13 cellular contexts compared by ENCODE assay signal in the genomic region with DNA sequence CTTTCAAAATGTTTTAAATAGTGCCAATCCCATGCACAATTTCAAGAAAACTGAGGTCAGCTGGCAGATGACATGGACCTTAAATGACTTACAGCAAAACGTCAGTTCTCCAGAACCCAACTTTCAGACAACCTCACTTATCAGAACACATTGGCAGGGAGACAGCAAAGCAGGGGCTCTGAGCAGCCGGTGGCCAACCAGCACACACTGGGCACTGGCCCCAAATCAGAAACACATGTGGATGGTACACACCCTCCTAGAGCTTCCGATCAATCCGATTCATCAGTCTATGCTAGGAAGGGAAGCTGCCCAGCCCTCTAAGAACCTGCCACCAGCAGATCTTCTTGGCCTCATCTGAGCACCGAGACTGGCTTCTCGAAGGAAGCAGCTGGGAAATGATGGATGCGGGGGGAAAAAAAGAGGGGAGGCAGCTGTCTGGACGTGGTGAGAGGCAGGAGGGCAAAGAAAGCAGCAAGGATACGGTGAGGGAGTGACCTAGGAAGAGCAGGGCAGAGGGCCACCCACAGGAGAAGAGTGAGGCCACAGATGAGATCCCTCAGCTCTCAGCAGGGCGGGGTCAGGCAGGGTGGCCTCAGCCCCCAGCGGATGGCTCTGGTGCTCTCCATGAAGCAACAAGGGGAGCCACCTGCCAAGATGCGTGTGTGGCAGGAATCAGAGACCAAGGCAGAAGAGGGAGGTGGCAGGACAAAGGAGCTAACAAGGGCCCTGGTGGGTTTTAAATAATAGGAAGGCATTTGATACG. TPM values are rescaled to one million over a fixed set of nuclear protein-coding genes. Genes with fewer than 3 reads are reported as not detected.
DNase-seq lines count a peak whose midpoint lies in the region; ATAC-seq and TF ChIP-seq lines count a peak whose summit lies in the region.
"Had no signal": no experiment of that assay in that cellular context is flagged by ENCODE, and none has a peak within 500 bp of the region (broad histone marks: within the 10 kb centered on the region; RNA-seq: fewer than 3 reads in every experiment).

No MANE protein-coding gene starts in this region.

- no peaks in the 10 kb centered on the region for H3K9me3 ChIP-seq in CD4-positive, alpha-beta T cell (ENCODE audit: control insufficient read depth, low read length)

- POLR2A ChIA-PET in CD4-positive, alpha-beta T cell (lab: Charles Lee) = interaction anchor here (0.9 to 1.7 kb wide), 2 partner anchors 34 to 89 kb away, joined by 6 to 8 read pairs; partner anchors contain the start of gene LSM14B
- POLR2A ChIA-PET in WTC11 (lab: Charles Lee) = no interaction called here

- CTCF ChIA-PET in CD4-positive, alpha-beta T cell (lab: Charles Lee) = no interaction called here
- CTCF ChIA-PET in WTC11 (lab: Charles Lee) = interaction anchor here (1.0 to 2.0 kb wide), 3 partner anchors 22 to 124 kb away, joined by 5 to 8 read pairs (median 7); no protein-coding TSS in a partner anchor

- no peak overlapping the region for H3K4me3 Mint-ChIP-seq in CD4-positive, alpha-beta T cell
- H3K4me3 Mint-ChIP-seq in WTC11 = no peak overlapping the region
- no peak overlapping the region for H3K4me3 Mint-ChIP-seq in immature natural killer cell
- H3K4me3 Mint-ChIP-seq: HFFc6, neural crest cell had no signal

- no peak for TF ChIP-seq CTCF in CD4-positive, alpha-beta T cell (IDR thresholded peaks at IDR 0.05)
- no peak for TF ChIP-seq CTCF in WTC11 (IDR thresholded peaks at IDR 0.05)

- TF ChIP-seq POLR2A in GM18505 (IDR thresholded peaks at IDR 0.05; ENCODE audit: borderline replicate concordance, extremely low read depth, insufficient read depth, insufficient read length) = no peak

- H3K27me3 ChIP-seq in CD4-positive, alpha-beta T cell (ENCODE audit: control insufficient read depth, insufficient read depth, low read length) = no peaks in the 10 kb centered on the region

- no peaks in the 10 kb centered on the region for H3K36me3 Mint-ChIP-seq in CD4-positive, alpha-beta T cell (ENCODE audit: low read depth)
- H3K36me3 Mint-ChIP-seq in WTC11 = peaks cover 7% of the 10 kb centered on the region
- H3K36me3 Mint-ChIP-seq in immature natural killer cell = no peaks in the 10 kb centered on the region

- DNase-seq in AG08396 (ENCODE audit: low spot score) (peak; percentile 56), WTC11 (ENCODE audit: low spot score) (no peak), immature natural killer cell (no peak), NCI-H1417 (lab: John Stamatoyannopoulos, UW) (no peak)
- DNase-seq in CD4-positive, alpha-beta T cell = no peak
- DNase-seq: activated CD4-positive, alpha-beta T cell treated with anti-CD3 and anti-CD28 coated beads for 48 hours; HFFc6; NCI-H1092 treated with DMSO at 0.1 percent for 48 hours had no signal

- intact Hi-C loops in CD4-positive, alpha-beta T cell (cut with DNase I, micrococcal nuclease) = loop anchor here in 1 of 2 experiments (5.0 kb wide), 1 partner anchor 90 kb away; the partner anchor contains the start of gene LSM14B

- ATAC-seq in CD4-positive, alpha-beta T cell (ENCODE audit: poor library complexity) = no peak
- ATAC-seq in WTC11 (no peak), GM18505 (IDR thresholded peaks at IDR 0.05; ENCODE audit: unreplicated experiment) (no peak), GM19324 (IDR thresholded peaks at IDR 0.05; ENCODE audit: low FRiP score, unreplicated experiment) (no peak), HG03159 (IDR thresholded peaks at IDR 0.05; ENCODE audit: unreplicated experiment) (no peak)
- ATAC-seq: Panc1 had no signal

- H3K4me1 Mint-ChIP-seq in CD4-positive, alpha-beta T cell (ENCODE audit: low read depth) = peaks cover 55% of the 10 kb centered on the region
- H3K4me1 Mint-ChIP-seq in WTC11 (peaks cover 57% of the 10 kb centered on the region), immature natural killer cell (peaks cover 58% of the 10 kb centered on the region in 2 donors)

- H3K9me3 Mint-ChIP-seq in CD4-positive, alpha-beta T cell = no peaks in the 10 kb centered on the region
- H3K9me3 Mint-ChIP-seq in WTC11 = peaks cover 8% of the 10 kb centered on the region; the same call in 1 of the 2 replicates
- no peaks in the 10 kb centered on the region for H3K9me3 Mint-ChIP-seq in immature natural killer cell

- H3K27me3 Mint-ChIP-seq in CD4-positive, alpha-beta T cell = no peaks in the 10 kb centered on the region
- no peaks in the 10 kb centered on the region for H3K27me3 Mint-ChIP-seq in WTC11 (ENCODE audit: low read depth)
- peaks cover 0 to 3% (median 2%) of the 10 kb centered on the region in 3 donors for H3K27me3 Mint-ChIP-seq in immature natural killer cell (ENCODE audit: low read depth in 3 of 3)

- H3K27ac Mint-ChIP-seq in CD4-positive, alpha-beta T cell = peak overlapping the region; percentile 93
- H3K27ac Mint-ChIP-seq in WTC11 = peak overlapping the region; percentile 87
- peak overlapping the region in 4 of 6 donors; percentile 46 to 61 (median 56) for H3K27ac Mint-ChIP-seq in immature natural killer cell
- H3K27ac Mint-ChIP-seq: HFFc6 had no signal

- H3K27ac ChIP-seq in CD4-positive, alpha-beta T cell (ENCODE audit: low read depth, low read length) = peak overlapping the region; percentile 68

TF ChIP-seq in WTC11, 78 proteins besides CTCF, POLR2A, EP300 and RAD21 (continues in another document):
- TF ChIP-seq, protein P1, sequence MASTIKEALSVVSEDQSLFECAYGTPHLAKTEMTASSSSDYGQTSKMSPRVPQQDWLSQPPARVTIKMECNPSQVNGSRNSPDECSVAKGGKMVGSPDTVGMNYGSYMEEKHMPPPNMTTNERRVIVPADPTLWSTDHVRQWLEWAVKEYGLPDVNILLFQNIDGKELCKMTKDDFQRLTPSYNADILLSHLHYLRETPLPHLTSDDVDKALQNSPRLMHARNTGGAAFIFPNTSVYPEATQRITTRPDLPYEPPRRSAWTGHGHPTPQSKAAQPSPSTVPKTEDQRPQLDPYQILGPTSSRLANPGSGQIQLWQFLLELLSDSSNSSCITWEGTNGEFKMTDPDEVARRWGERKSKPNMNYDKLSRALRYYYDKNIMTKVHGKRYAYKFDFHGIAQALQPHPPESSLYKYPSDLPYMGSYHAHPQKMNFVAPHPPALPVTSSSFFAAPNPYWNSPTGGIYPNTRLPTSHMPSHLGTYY (CRISPR knock-in tag; IDR thresholded peaks at IDR 0.05) = no peak
- no peak for TF ChIP-seq ZNF396 (CRISPR knock-in tag; IDR thresholded peaks at IDR 0.05; ENCODE audit: borderline replicate concordance)
- TF ChIP-seq, protein P2, sequence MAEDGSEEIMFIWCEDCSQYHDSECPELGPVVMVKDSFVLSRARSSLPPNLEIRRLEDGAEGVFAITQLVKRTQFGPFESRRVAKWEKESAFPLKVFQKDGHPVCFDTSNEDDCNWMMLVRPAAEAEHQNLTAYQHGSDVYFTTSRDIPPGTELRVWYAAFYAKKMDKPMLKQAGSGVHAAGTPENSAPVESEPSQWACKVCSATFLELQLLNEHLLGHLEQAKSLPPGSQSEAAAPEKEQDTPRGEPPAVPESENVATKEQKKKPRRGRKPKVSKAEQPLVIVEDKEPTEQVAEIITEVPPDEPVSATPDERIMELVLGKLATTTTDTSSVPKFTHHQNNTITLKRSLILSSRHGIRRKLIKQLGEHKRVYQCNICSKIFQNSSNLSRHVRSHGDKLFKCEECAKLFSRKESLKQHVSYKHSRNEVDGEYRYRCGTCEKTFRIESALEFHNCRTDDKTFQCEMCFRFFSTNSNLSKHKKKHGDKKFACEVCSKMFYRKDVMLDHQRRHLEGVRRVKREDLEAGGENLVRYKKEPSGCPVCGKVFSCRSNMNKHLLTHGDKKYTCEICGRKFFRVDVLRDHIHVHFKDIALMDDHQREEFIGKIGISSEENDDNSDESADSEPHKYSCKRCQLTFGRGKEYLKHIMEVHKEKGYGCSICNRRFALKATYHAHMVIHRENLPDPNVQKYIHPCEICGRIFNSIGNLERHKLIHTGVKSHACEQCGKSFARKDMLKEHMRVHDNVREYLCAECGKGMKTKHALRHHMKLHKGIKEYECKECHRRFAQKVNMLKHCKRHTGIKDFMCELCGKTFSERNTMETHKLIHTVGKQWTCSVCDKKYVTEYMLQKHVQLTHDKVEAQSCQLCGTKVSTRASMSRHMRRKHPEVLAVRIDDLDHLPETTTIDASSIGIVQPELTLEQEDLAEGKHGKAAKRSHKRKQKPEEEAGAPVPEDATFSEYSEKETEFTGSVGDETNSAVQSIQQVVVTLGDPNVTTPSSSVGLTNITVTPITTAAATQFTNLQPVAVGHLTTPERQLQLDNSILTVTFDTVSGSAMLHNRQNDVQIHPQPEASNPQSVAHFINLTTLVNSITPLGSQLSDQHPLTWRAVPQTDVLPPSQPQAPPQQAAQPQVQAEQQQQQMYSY (CRISPR knock-in tag; IDR thresholded peaks at IDR 0.05) = no peak
- no peak for TF ChIP-seq PREB (CRISPR knock-in tag; IDR thresholded peaks at IDR 0.05; ENCODE audit: borderline replicate concordance)
- TF ChIP-seq KAT7 (CRISPR knock-in tag; IDR thresholded peaks at IDR 0.05; ENCODE audit: borderline replicate concordance) = no peak
- no peak for TF ChIP-seq ZNF138 (CRISPR knock-in tag; conservative IDR thresholded peaks at IDR 0.05)
- TF ChIP-seq ELF4 (CRISPR knock-in tag; IDR thresholded peaks at IDR 0.05; ENCODE audit: low read depth) = no peak
- no peak for TF ChIP-seq ZBTB43 (CRISPR knock-in tag; IDR thresholded peaks at IDR 0.05)
- TF ChIP-seq NR1H2 (CRISPR knock-in tag; IDR thresholded peaks at IDR 0.05) = no peak

RNA-seq across cellular contexts. Expression of gene TAF4, which starts 32.9 kb away (rescaled TPM):
- total RNA-seq in CD4-positive, alpha-beta T cell = 10 to 100 TPM; 11.1 to 12.5 TPM
- total RNA-seq in WTC11 (2021) = 31.0 to 34.4 TPM (median 33.7 TPM) in 3 replicates
- 1 to 10 TPM in 2 of 3 donors, under 1 TPM in 1; 0.04 to 3.2 (median 1.1) TPM for polyA plus RNA-seq in immature natural killer cell
